In the genomic region with DNA sequence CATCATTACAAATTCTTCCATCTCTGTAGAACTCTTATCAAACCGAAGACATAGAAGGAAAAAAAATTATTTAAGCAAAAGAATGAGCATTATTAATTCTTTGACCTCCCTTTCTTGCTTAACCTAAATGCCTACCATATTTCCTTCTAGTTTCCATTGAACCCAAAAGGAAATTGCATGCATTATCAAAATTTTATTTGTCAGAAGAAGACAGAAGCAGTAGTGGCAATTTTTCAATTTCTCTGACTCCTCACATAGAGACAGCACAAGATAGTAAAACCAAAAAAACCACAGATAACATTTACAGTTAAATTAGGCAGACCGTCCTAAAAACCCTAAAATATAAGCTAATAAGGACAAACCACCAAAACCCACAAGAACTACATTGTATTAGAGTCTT, we compare ENCODE assay signal across 28 cellular contexts.
"Had no signal": no experiment of that assay in that cellular context is flagged by ENCODE, and none has a peak within 500 bp of the region (broad histone marks: within the 10 kb centered on the region; RNA-seq: fewer than 3 reads in every experiment).

No MANE protein-coding gene starts in this region.

- H3K27me3 Mint-ChIP-seq: activated CD4-positive, alpha-beta T cell treated with anti-CD3 and anti-CD28 coated beads for 36 hours; activated CD8-positive, alpha-beta T cell treated with anti-CD3 and anti-CD28 coated beads for 36 hours; activated naive CD8-positive, alpha-beta T cell treated with anti-CD3 and anti-CD28 coated beads for 36 hours; T-helper 17 cell had no signal

- DNase-seq: activated CD4-positive, alpha-beta T cell treated with anti-CD3 and anti-CD28 coated beads for 36 hours; activated CD8-positive, alpha-beta memory T cell treated with anti-CD3 and anti-CD28 coated beads, Interleukin-2, amount 50 U/mL, for 48 hours; activated CD8-positive, alpha-beta T cell treated with anti-CD3 and anti-CD28 coated beads for 36 hours; activated effector memory CD4-positive, alpha-beta T cell treated with anti-CD3 and anti-CD28 coated beads, Interleukin-2, amount 50 U/mL, for 16 hours; activated naive CD4-positive, alpha-beta T cell treated with Interleukin-2 at 50 U/mL for 16 hours; activated naive CD8-positive, alpha-beta T cell treated with anti-CD3 and anti-CD28 coated beads for 36 hours; activated T-cell treated with anti-CD3 and anti-CD28 coated beads, Interleukin-2, amount 50 U/mL, for 1 hour; anterior cingulate cortex; caudate nucleus; MM.1S; NCI-H1105 treated with DMSO at 0.1 percent for 48 hours; NCI-H146; NCI-H187 treated with DMSO at 0.1 percent for 48 hours; NCI-H2081 treated with DMSO at 0.1 percent for 48 hours; NCI-H2227 treated with DMSO at 0.1 percent for 48 hours; NCI-H446 treated with DMSO at 0.1 percent for 48 hours; NCI-H524 treated with DMSO at 0.1 percent for 48 hours; NCI-H774; Right ventricle myocardium superior; T-helper 17 cell; T-helper 9 cell; WERI-Rb-1 had no signal

- H3K4me3 Mint-ChIP-seq: activated CD4-positive, alpha-beta T cell treated with anti-CD3 and anti-CD28 coated beads for 36 hours; activated CD8-positive, alpha-beta T cell treated with anti-CD3 and anti-CD28 coated beads for 36 hours; activated naive CD8-positive, alpha-beta T cell treated with anti-CD3 and anti-CD28 coated beads for 36 hours; activated T-helper 1 cell treated with anti-CD3 and anti-CD28 coated beads, Interleukin-12 subunit alpha, Interleukin-12 subunit beta, Interleukin-2, Interleukin-4 antibody, amounts not matched to agents 30 ng/mL and 10 ng/mL and 1 ng/mL, durations not matched to agents 14 hours and 24 hours and 36 hours; T-helper 17 cell had no signal

- H3K4me1 ChIP-seq: breast epithelium, SJSA1 had no signal

- H3K27ac ChIP-seq: breast epithelium, RWPE1, SJSA1, WERI-Rb-1 had no signal

- H3K27ac Mint-ChIP-seq: activated CD4-positive, alpha-beta T cell treated with anti-CD3 and anti-CD28 coated beads for 36 hours; activated CD8-positive, alpha-beta T cell treated with anti-CD3 and anti-CD28 coated beads for 36 hours; activated naive CD8-positive, alpha-beta T cell treated with anti-CD3 and anti-CD28 coated beads for 36 hours; T-helper 17 cell had no signal

- H3K9me3 Mint-ChIP-seq: activated CD8-positive, alpha-beta T cell treated with anti-CD3 and anti-CD28 coated beads for 36 hours; activated naive CD8-positive, alpha-beta T cell treated with anti-CD3 and anti-CD28 coated beads for 36 hours; activated T-helper 1 cell treated with anti-CD3 and anti-CD28 coated beads, Interleukin-12 subunit alpha, Interleukin-12 subunit beta, Interleukin-2, Interleukin-4 antibody, amounts not matched to agents 30 ng/mL and 10 ng/mL and 1 ng/mL, durations not matched to agents 14 hours and 24 hours and 36 hours had no signal

- ATAC-seq: activated CD4-positive, alpha-beta T cell treated with anti-CD3 and anti-CD28 coated beads for 36 hours; activated CD8-positive, alpha-beta T cell treated with anti-CD3 and anti-CD28 coated beads for 36 hours; Panc1; SK-N-SH treated with all-trans-retinoic acid at 6 μM for 48 hours; T-helper 17 cell had no signal

- H3K27me3 ChIP-seq: breast epithelium, SJSA1 had no signal

- H3K4me3 ChIP-seq: breast epithelium, SJSA1 had no signal

- H3K9me3 ChIP-seq: breast epithelium, SJSA1 had no signal
